Comparison of ENCODE assay signal across 11 cellular contexts in genomic region chr17:40820228-40820838, GRCh38. TPM values are rescaled to one million over a fixed set of nuclear protein-coding genes. Genes with fewer than 3 reads are reported as not detected.
DNase-seq lines count a peak whose midpoint lies in the region; ATAC-seq, FAIRE-seq and TF ChIP-seq lines count a peak whose summit lies in the region.
"Had no signal": no experiment of that assay in that cellular context is flagged by ENCODE, and none has a peak within 500 bp of the region (broad histone marks: within the 10 kb centered on the region; RNA-seq: fewer than 3 reads in every experiment).

No MANE protein-coding gene starts in this region.

- peaks cover 31% of the 10 kb centered on the region for H3K36me3 Mint-ChIP-seq in activated T-cell treated with anti-CD3 and anti-CD28 coated beads, Interleukin-2, amount 50 U/mL, for 4 hours (ENCODE audit: insufficient read depth)

- H3K4me3 ChIP-seq in Panc1 (ENCODE audit: low read depth in 2 of 2, low read length in 2 of 2) (peak overlapping the region in 1 of 2 experiments; percentile 90; a peak in 2 of 4 replicates), skin epidermis (peak overlapping the region in 3 of 7 experiments; percentile 8 to 57 (median 49)), body of pancreas (no peak overlapping the region)

- H3K27ac ChIP-seq in Panc1 (ENCODE audit: low read length) (peak overlapping the region; percentile 99), epithelial cell of prostate (peak overlapping the region; percentile 84), skin epidermis (peak overlapping the region in 11 of 21 experiments; percentile 25 to 95 (median 93)), body of pancreas (no peak overlapping the region)
- H3K27ac ChIP-seq: neutrophil had no signal

- no peak for DNase-seq in activated T-cell treated with anti-CD3 and anti-CD28 coated beads, Interleukin-2, amount 50 U/mL, for 4 hours
- no peak for DNase-seq in activated T-cell treated with anti-CD3 and anti-CD28 coated beads for 4 hours
- DNase-seq in Panc1 (ENCODE audit: low read depth, low spot score) = no peak
- DNase-seq in epithelial cell of prostate (ENCODE audit: low read depth, low spot score) = no peak
- no peak for DNase-seq in NCI-H187 treated with DMSO at 0.1 percent for 48 hours (lab: John Stamatoyannopoulos, UW)
- DNase-seq in GM19239 (ENCODE audit: insufficient read length, low spot score) = no peak
- no peak for DNase-seq in body of pancreas

- WGBS in body of pancreas, 2 donors = 77 to 90% methylated on average over 9 of the region's 9 CpGs

- in situ Hi-C loops in Panc1 (cut with HindIII; ENCODE audit: low pct_unique_long_range_greater_than_20kb, low sequenced_read_pairs) = no loop called here

- intact Hi-C loops in Panc1 (cut with micrococcal nuclease; ENCODE audit: unreplicated experiment) = no loop called here
- intact Hi-C loops in body of pancreas (cut with DNase I) = no loop called here

- peaks cover 7% of the 10 kb centered on the region for H3K27me3 Mint-ChIP-seq in activated T-cell treated with anti-CD3 and anti-CD28 coated beads, Interleukin-2, amount 50 U/mL, for 4 hours (ENCODE audit: low read depth)

- H3K27me3 ChIP-seq in Panc1 (ENCODE audit: control insufficient read depth, insufficient read depth, low read length) = no peaks in the 10 kb centered on the region
- no peaks in the 10 kb centered on the region for H3K27me3 ChIP-seq in body of pancreas

- no peaks in the 10 kb centered on the region for H3K9me3 Mint-ChIP-seq in activated T-cell treated with anti-CD3 and anti-CD28 coated beads, Interleukin-2, amount 50 U/mL, for 4 hours

- CTCF ChIA-PET in Panc1 (lab: Charles Lee) = no interaction called here

- no TSS peak for BruUV-seq in Panc1 (replicated peaks; lab: Mats Ljungman, UMichigan)

- no peak for ATAC-seq in activated T-cell treated with anti-CD3 and anti-CD28 coated beads, Interleukin-2, amount 50 U/mL, for 4 hours
- ATAC-seq in Panc1 (no peak), body of pancreas (no peak)

- FAIRE-seq in GM19239 (lab: Jason Lieb, UNC) = no peak

- H3K36me3 ChIP-seq in Panc1 (ENCODE audit: control insufficient read depth, insufficient read depth, low read length) (peaks cover 8% of the 10 kb centered on the region; the same call in 1 of the 2 replicates), body of pancreas (replicated peaks in 1 of 2; ENCODE audit: insufficient read depth in 1 of 2, low read depth in 2 of 2) (no peaks in the 10 kb centered on the region)
- H3K36me3 ChIP-seq: neutrophil had no signal

- peak overlapping the region; percentile 78 for H3K4me3 Mint-ChIP-seq in activated T-cell treated with anti-CD3 and anti-CD28 coated beads, Interleukin-2, amount 50 U/mL, for 4 hours

- no peak for TF ChIP-seq POLR2A in body of pancreas (IDR thresholded peaks at IDR 0.05)

- peaks cover 16% of the 10 kb centered on the region; the same call in 1 of the 2 replicates for H3K4me1 ChIP-seq in Panc1 (ENCODE audit: control insufficient read depth, insufficient read depth, low read length)
- peaks cover 15% of the 10 kb centered on the region for H3K4me1 ChIP-seq in body of pancreas

- no peaks in the 10 kb centered on the region for H3K9me3 ChIP-seq in Panc1 (ENCODE audit: control insufficient read depth, insufficient read depth, low read depth, low read length)
- no peaks in the 10 kb centered on the region for H3K9me3 ChIP-seq in body of pancreas

- H3K4me1 Mint-ChIP-seq in activated T-cell treated with anti-CD3 and anti-CD28 coated beads, Interleukin-2, amount 50 U/mL, for 4 hours (ENCODE audit: low read depth) = peaks cover 23% of the 10 kb centered on the region

- TF ChIP-seq CTCF in Panc1 (IDR thresholded peaks at IDR 0.05) = no peak
- no peak for TF ChIP-seq CTCF in body of pancreas (IDR thresholded peaks at IDR 0.05)

- POLR2A ChIA-PET in Panc1 (lab: Charles Lee) = no interaction called here

RNA-seq across cellular contexts. Expression of gene KRT10, which starts 2.1 kb away (rescaled TPM):
- total RNA-seq in activated T-cell treated with anti-CD3 and anti-CD28 coated beads, Interleukin-2, amount 50 U/mL, for 4 hours = 10 to 100 TPM; 48.7 to 50.0 (median 49.7) TPM
- total RNA-seq in Panc1 (2021; ENCODE audit: unreplicated experiment) (70.8 TPM), body of pancreas (1 to 10 TPM; 3.3 to 8.0 TPM)
- polyA plus RNA-seq in Panc1 (2012; ENCODE audit: insufficient read length) = 60.4 TPM

RNA-seq across cellular contexts. Expression of gene KRT28, which starts 20.6 kb away (rescaled TPM):
- total RNA-seq in activated T-cell treated with anti-CD3 and anti-CD28 coated beads, Interleukin-2, amount 50 U/mL, for 4 hours = not detected
- not detected for total RNA-seq in Panc1 (2021; ENCODE audit: unreplicated experiment)
- polyA plus RNA-seq in Panc1 (2012; ENCODE audit: insufficient read length) = not detected
- total RNA-seq in body of pancreas = not detected
- total RNA-seq: dermis blood vessel endothelial cell, urinary bladder had no signal
- polyA plus RNA-seq: urinary bladder had no signal

RNA-seq across cellular contexts. Expression of gene KRT27, which starts 38.0 kb away (rescaled TPM):
- not detected for total RNA-seq in activated T-cell treated with anti-CD3 and anti-CD28 coated beads, Interleukin-2, amount 50 U/mL, for 4 hours
- total RNA-seq in Panc1 (2021; ENCODE audit: unreplicated experiment) = not detected
- polyA plus RNA-seq in Panc1 (2012; ENCODE audit: insufficient read length) = not detected
- not detected for total RNA-seq in body of pancreas
- total RNA-seq: dermis blood vessel endothelial cell, urinary bladder had no signal
- polyA plus RNA-seq: urinary bladder had no signal

RNA-seq across cellular contexts. Expression of gene KRT12, which starts 46.7 kb away (rescaled TPM):
- total RNA-seq in activated T-cell treated with anti-CD3 and anti-CD28 coated beads, Interleukin-2, amount 50 U/mL, for 4 hours = not detected
- total RNA-seq in Panc1 (2021; ENCODE audit: unreplicated experiment) (not detected), body of pancreas (not detected)
- not detected for polyA plus RNA-seq in Panc1 (2012; ENCODE audit: insufficient read length)
- total RNA-seq: dermis blood vessel endothelial cell, urinary bladder had no signal
- polyA plus RNA-seq: urinary bladder had no signal

RNA-seq across cellular contexts. Expression of gene KRT26, which starts 48.3 kb away (rescaled TPM):
- total RNA-seq in activated T-cell treated with anti-CD3 and anti-CD28 coated beads, Interleukin-2, amount 50 U/mL, for 4 hours = not detected
- total RNA-seq in Panc1 (2021; ENCODE audit: unreplicated experiment) (not detected), body of pancreas (not detected)
- polyA plus RNA-seq in Panc1 (2012; ENCODE audit: insufficient read length) = not detected
- total RNA-seq: dermis blood vessel endothelial cell, urinary bladder had no signal
- polyA plus RNA-seq: urinary bladder had no signal

Comparison
In these comparisons a context has a peak if more than half of its experiments do, and no peak if none do; other contexts are left out.
1. H3K27ac ChIP-seq: peak in Panc1 (single experiment), epithelial cell of prostate (single experiment) and skin epidermis (11 of 21); none in body of pancreas (0 of 4).